In genomic region chr20:43187476-43188233, GRCh38 we compare ENCODE assay signal across 8 cellular contexts. TPM values are rescaled to one million over a fixed set of nuclear protein-coding genes. Genes with fewer than 3 reads are reported as not detected.
A peak's percentile ranks its signal among the peaks of the same experiment; 100 is the strongest.
DNase-seq lines count a peak whose midpoint lies in the region; ATAC-seq and TF ChIP-seq lines count a peak whose summit lies in the region.

No MANE protein-coding gene starts in this region.

- no peaks in the 10 kb centered on the region for H3K4me1 ChIP-seq in left lung

- no peak overlapping the region for H3K27ac ChIP-seq in left lung

- peak; percentile 95 for TF ChIP-seq CTCF in AG09319 (IDR thresholded peaks at IDR 0.05; ENCODE audit: low read depth, low read length)
- TF ChIP-seq CTCF in left lung (IDR thresholded peaks at IDR 0.05), result peak; percentile 92

- H3K4me3 ChIP-seq in left lung, result no peak overlapping the region

- DNase-seq in AG09319 (ENCODE audit: extremely low read depth, low read depth) (peak; percentile 2), NCI-H2196 treated with DMSO at 0.1 percent for 48 hours (lab: John Stamatoyannopoulos, UW; ENCODE audit: unreplicated experiment) (peak; percentile 20), dermis blood vessel endothelial cell (peak; percentile 76), left lung (peak; percentile 53 to 89)
- DNase-seq in activated CD4-positive, alpha-beta T cell treated with anti-CD3 and anti-CD28 coated beads for 48 hours, result peak; percentile 84
- DNase-seq in stimulated activated CD4-positive, alpha-beta T cell treated with anti-CD3 and anti-CD28 coated beads, TNF-alpha, amount 100 ng/mL, for 24 hours (ENCODE audit: low read depth in 3 of 3), result peak; percentile 12 to 67 (median 14)

- ATAC-seq in GM18909 (IDR thresholded peaks at IDR 0.05; ENCODE audit: poor library complexity, unreplicated experiment), result peak; percentile 56
- ATAC-seq in left lung, result peak; percentile 88
- ATAC-seq in GM21360 (IDR thresholded peaks at IDR 0.05; ENCODE audit: unreplicated experiment), result no peak

- intact Hi-C loops in left lung (cut with DNase I), result no loop called here

- H3K27me3 ChIP-seq in left lung, result peaks cover 36 to 82% of the 10 kb centered on the region in 2 donors

- H3K9me3 ChIP-seq in left lung, result no peaks in the 10 kb centered on the region

- H3K36me3 ChIP-seq in left lung, result no peaks in the 10 kb centered on the region

RNA-seq across cellular contexts. Expression of gene PTPRT, which starts 2.1 kb away (rescaled TPM):
- not detected in 2 replicates for total RNA-seq in dermis blood vessel endothelial cell
- total RNA-seq in left lung, result 1 to 10 TPM in 1 of 2 donors, under 1 TPM in 1; 0.15 to 2.9 TPM

Comparison
In these comparisons a context has a peak if more than half of its experiments do, and no peak if none do; other contexts are left out.
1. DNase-seq: peak in every context shown above with its lines; median percentile 84 in activated CD4-positive, alpha-beta T cell treated with anti-CD3 and anti-CD28 coated beads for 48 hours; 76 in dermis blood vessel endothelial cell; 71 in left lung; 20 in NCI-H2196 treated with DMSO at 0.1 percent for 48 hours; 14 in stimulated activated CD4-positive, alpha-beta T cell treated with anti-CD3 and anti-CD28 coated beads, TNF-alpha, amount 100 ng/mL, for 24 hours; 2 in AG09319.